In the genomic region with DNA sequence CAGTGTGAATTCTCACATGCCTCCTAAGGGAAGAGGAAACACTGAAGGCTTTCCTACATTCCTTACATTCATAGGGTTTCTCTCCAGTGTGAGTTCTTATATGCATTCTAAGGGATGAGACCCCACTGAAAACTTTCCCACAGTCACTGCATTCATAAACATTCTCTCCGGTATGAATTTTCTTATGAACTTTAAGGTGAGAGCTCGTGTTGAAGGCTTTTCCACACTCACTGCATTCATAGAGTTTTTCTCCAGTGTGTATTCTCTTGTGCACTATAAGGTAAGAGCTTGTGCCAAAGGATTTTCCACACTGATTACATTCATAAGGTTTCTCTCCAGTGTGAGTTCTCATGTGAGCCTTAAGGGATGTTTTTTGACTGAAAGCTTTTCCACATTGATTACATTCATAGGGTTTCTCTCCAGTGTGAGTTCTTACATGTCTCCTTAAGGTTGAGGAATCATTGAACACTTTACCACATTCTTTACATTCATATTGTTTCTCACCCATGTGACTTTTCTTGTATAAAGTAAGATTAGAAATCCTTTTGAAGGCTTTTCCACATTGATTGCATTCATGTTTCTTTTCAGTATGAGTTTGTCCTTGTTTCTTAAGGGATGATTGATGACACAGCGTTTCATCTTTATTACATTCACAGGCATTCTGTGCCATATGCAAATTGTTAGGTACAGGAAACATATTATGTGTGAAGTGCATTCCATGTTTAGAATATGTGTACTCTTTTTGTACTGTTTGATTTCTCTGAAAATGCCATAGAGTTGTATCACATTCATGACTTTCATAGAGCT, we compare ENCODE assay signal across 20 cellular contexts. TPM values are rescaled to one million over a fixed set of nuclear protein-coding genes. Genes with fewer than 3 reads are reported as not detected.
A peak's percentile ranks its signal among the peaks of the same experiment; 100 is the strongest.
DNase-seq lines count a peak whose midpoint lies in the region; ATAC-seq and TF ChIP-seq lines count a peak whose summit lies in the region.
"Had no signal": no experiment of that assay in that cellular context is flagged by ENCODE, and none has a peak within 500 bp of the region (broad histone marks: within the 10 kb centered on the region; RNA-seq: fewer than 3 reads in every experiment).

No MANE protein-coding gene starts in this region.

- no peaks in the 10 kb centered on the region for H3K27me3 Mint-ChIP-seq in CD4-positive, alpha-beta memory T cell
- H3K27me3 Mint-ChIP-seq: activated naive CD8-positive, alpha-beta T cell treated with anti-CD3 and anti-CD28 coated beads for 36 hours; effector memory CD8-positive, alpha-beta T cell; naive B cell; T-helper 17 cell had no signal

- H2AK5ac ChIP-seq in mesendoderm (ENCODE audit: low read length), result no peak overlapping the region

- intact Hi-C loops in CD4-positive, alpha-beta memory T cell (cut with micrococcal nuclease), result no loop called here
- intact Hi-C loops in body of pancreas (cut with DNase I), result no loop called here

- no peak overlapping the region for H3K27ac ChIP-seq in CD4-positive, alpha-beta memory T cell (ENCODE audit: low read depth, low read length)
- H3K27ac ChIP-seq in HEK293 (ENCODE audit: extremely low read depth, low read depth, low read length) (no peak overlapping the region), mesendoderm (ENCODE audit: low read depth, low read length) (no peak overlapping the region), body of pancreas (no peak overlapping the region)
- H3K27ac ChIP-seq: heart right ventricle, lower lobe of right lung, ovary, SJCRH30, skin epidermis had no signal

- peak overlapping the region; percentile 0 to 7 for H3K4me3 ChIP-seq in CD4-positive, alpha-beta memory T cell (ENCODE audit: low read length in 2 of 2)
- no peak overlapping the region for H3K4me3 ChIP-seq in HEK293 (ENCODE audit: low read depth, low read length)
- H3K4me3 ChIP-seq in astrocyte of the spinal cord (ENCODE audit: low read depth, low read length), result no peak overlapping the region
- H3K4me3 ChIP-seq in mesendoderm (ENCODE audit: low read length), result no peak overlapping the region
- no peak overlapping the region for H3K4me3 ChIP-seq in body of pancreas
- H3K4me3 ChIP-seq: heart right ventricle, lower lobe of right lung, ovary, SJCRH30, skin epidermis had no signal

- H3K23ac ChIP-seq in mesendoderm (ENCODE audit: low read length), result no peak overlapping the region

- H3K27ac Mint-ChIP-seq in CD4-positive, alpha-beta memory T cell, result no peak overlapping the region
- H3K27ac Mint-ChIP-seq: activated naive CD8-positive, alpha-beta T cell treated with anti-CD3 and anti-CD28 coated beads for 36 hours; activated T-cell treated with anti-CD3 and anti-CD28 coated beads, Interleukin-2, amount 50 U/mL, for 72 hours; effector memory CD8-positive, alpha-beta T cell; naive B cell; T-helper 17 cell had no signal

- no peak overlapping the region for H2BK5ac ChIP-seq in mesendoderm (ENCODE audit: low read length)

- CTCF ChIA-PET in CD4-positive, alpha-beta memory T cell (lab: Charles Lee; ENCODE audit: partially characterized antibody), result no interaction called here
- CTCF ChIA-PET in HEK293 (lab: Yijun Ruan, JAX), result interaction anchor here (0.6 kb wide), 1 partner anchor 84 kb away, joined by 3 read pairs; no protein-coding TSS in a partner anchor

- ATAC-seq in body of pancreas, result no peak
- ATAC-seq in GM18517 (IDR thresholded peaks at IDR 0.05; ENCODE audit: unreplicated experiment), result no peak
- ATAC-seq: activated T-cell treated with anti-CD3 and anti-CD28 coated beads, Interleukin-2, amount 50 U/mL, for 72 hours; effector memory CD8-positive, alpha-beta T cell; heart right ventricle; lower lobe of right lung; T-helper 17 cell had no signal

- peaks cover 0 to 95% (median 88%) of the 10 kb centered on the region in 8 donors for H3K9me3 Mint-ChIP-seq in CD4-positive, alpha-beta memory T cell

- no peak overlapping the region for H4K5ac ChIP-seq in mesendoderm (ENCODE audit: low read length)

- WGBS in mesendoderm (ENCODE audit: extremely low coverage, insufficient coverage, low lambda C conversion rate), result no CpG with 5 or more reads among the region's 3 CpGs
- WGBS in body of pancreas, 2 donors, result 94 to 95% methylated on average over 3 of the region's 3 CpGs

- H4K8ac ChIP-seq in mesendoderm (ENCODE audit: low read depth, low read length), result no peak overlapping the region

- H3K79me1 ChIP-seq in mesendoderm (ENCODE audit: low read length), result peaks cover under 1% of the 10 kb centered on the region

- in situ Hi-C loops in astrocyte of the spinal cord (cut with HindIII; ENCODE audit: low sequenced_read_pairs), result no loop called here

- peaks cover 21 to 80% of the 10 kb centered on the region in 2 donors for H3K9me3 ChIP-seq in CD4-positive, alpha-beta memory T cell (ENCODE audit: control insufficient read depth in 1 of 2, low read length in 2 of 2)
- H3K9me3 ChIP-seq in HEK293 (ENCODE audit: control insufficient read depth, insufficient read depth, low read depth, low read length) (peaks cover 3% of the 10 kb centered on the region), body of pancreas (peaks cover 6 to 83% (median 12%) of the 10 kb centered on the region in 3 donors)

- no peak overlapping the region for H3K4ac ChIP-seq in mesendoderm (ENCODE audit: low read depth, low read length)

- DNase-seq in CD4-positive, alpha-beta memory T cell, result no peak
- peak; percentile 16 for DNase-seq in astrocyte of the spinal cord (ENCODE audit: low read depth, low spot score)
- DNase-seq in mesendoderm, result peak; percentile 21
- DNase-seq in body of pancreas, result no peak
- no peak for DNase-seq in DMS153 (lab: John Stamatoyannopoulos, UW)
- no peak for DNase-seq in middle frontal gyrus (ENCODE audit: extremely low spot score, low spot score)
- DNase-seq: activated naive CD8-positive, alpha-beta T cell treated with anti-CD3 and anti-CD28 coated beads for 36 hours; activated T-cell treated with anti-CD3 and anti-CD28 coated beads, Interleukin-2, amount 50 U/mL, for 72 hours; effector memory CD8-positive, alpha-beta T cell; heart right ventricle; lower lobe of right lung; naive B cell; NCI-H1694 treated with DMSO at 0.1 percent for 48 hours; ovary; stimulated activated CD4-positive, alpha-beta T cell treated with anti-CD3 and anti-CD28 coated beads, Interleukin-2, amount 100 ng/mL, for 48 hours; T-helper 17 cell had no signal

- no peaks in the 10 kb centered on the region for H3K4me1 ChIP-seq in CD4-positive, alpha-beta memory T cell (ENCODE audit: insufficient read depth, low read length)
- H3K4me1 ChIP-seq in HEK293 (ENCODE audit: control insufficient read depth, insufficient read depth, low read length), result no peaks in the 10 kb centered on the region
- no peaks in the 10 kb centered on the region for H3K4me1 ChIP-seq in mesendoderm (ENCODE audit: control insufficient read depth, low read depth, low read length)
- H3K4me1 ChIP-seq in body of pancreas, result no peaks in the 10 kb centered on the region
- H3K4me1 ChIP-seq: heart right ventricle, lower lobe of right lung, SJCRH30 had no signal

- TF ChIP-seq POLR2A in body of pancreas (IDR thresholded peaks at IDR 0.05), result no peak

- H3K56ac ChIP-seq in mesendoderm (ENCODE audit: low read length), result no peak overlapping the region

- H3K9ac ChIP-seq in mesendoderm (ENCODE audit: low read length), result no peak overlapping the region

- peaks cover 71 to 75% of the 10 kb centered on the region in 2 donors for H3K36me3 Mint-ChIP-seq in CD4-positive, alpha-beta memory T cell

- no peaks in the 10 kb centered on the region for H3K79me2 ChIP-seq in mesendoderm (ENCODE audit: control insufficient read depth, insufficient read depth, low read length)

- H3K27me3 ChIP-seq in CD4-positive, alpha-beta memory T cell (ENCODE audit: insufficient read depth, low read length), result no peaks in the 10 kb centered on the region
- no peaks in the 10 kb centered on the region for H3K27me3 ChIP-seq in mesendoderm (ENCODE audit: insufficient read depth, low read length, poor library complexity)
- no peaks in the 10 kb centered on the region for H3K27me3 ChIP-seq in body of pancreas
- H3K27me3 ChIP-seq: heart right ventricle, ovary, SJCRH30 had no signal

- H3K4me1 Mint-ChIP-seq in CD4-positive, alpha-beta memory T cell, result no peaks in the 10 kb centered on the region
- H3K4me1 Mint-ChIP-seq: activated naive CD8-positive, alpha-beta T cell treated with anti-CD3 and anti-CD28 coated beads for 36 hours; T-helper 17 cell had no signal

- TF ChIP-seq CTCF in HEK293 (tag by site-specific recombination; IDR thresholded peaks at IDR 0.05) (no peak), astrocyte of the spinal cord (IDR thresholded peaks at IDR 0.05; ENCODE audit: low read depth, low read length) (no peak), body of pancreas (IDR thresholded peaks at IDR 0.05) (no peak)

- no peak overlapping the region for H3K18ac ChIP-seq in mesendoderm (ENCODE audit: low read length)

- no peak overlapping the region for H3K4me2 ChIP-seq in mesendoderm (ENCODE audit: low read length)

- no peak overlapping the region for H2BK15ac ChIP-seq in mesendoderm (replicated peaks; ENCODE audit: low read depth)

- no peak overlapping the region for H2BK120ac ChIP-seq in mesendoderm (ENCODE audit: low read depth, low read length)

- peak overlapping the region in 1 of 8 donors; percentile 20 for H3K4me3 Mint-ChIP-seq in CD4-positive, alpha-beta memory T cell
- H3K4me3 Mint-ChIP-seq: activated naive CD8-positive, alpha-beta T cell treated with anti-CD3 and anti-CD28 coated beads for 36 hours; activated T-cell treated with anti-CD3 and anti-CD28 coated beads, Interleukin-2, amount 50 U/mL, for 72 hours; effector memory CD8-positive, alpha-beta T cell; T-helper 17 cell had no signal

- POLR2A ChIA-PET in CD4-positive, alpha-beta memory T cell (lab: Charles Lee; ENCODE audit: partially characterized antibody), result interaction anchor here (0.6 to 1.9 kb wide), 2 partner anchors 10 to 605 kb away, joined by 3 to 7 read pairs; a partner anchor contains a TSS
- POLR2A ChIA-PET in HEK293 (lab: Yijun Ruan, JAX), result no interaction called here

- peaks cover 10% of the 10 kb centered on the region for H3K36me3 ChIP-seq in CD4-positive, alpha-beta memory T cell (ENCODE audit: insufficient read depth, low read length)
- H3K36me3 ChIP-seq in HEK293 (ENCODE audit: control insufficient read depth in 2 of 2, insufficient read depth in 1 of 2, low read length in 2 of 2) (peaks cover 0 to 44% of the 10 kb centered on the region in 2 experiments; a peak in 2 of 3 replicates), mesendoderm (ENCODE audit: control insufficient read depth, insufficient read depth, low read length) (peaks cover 7% of the 10 kb centered on the region), body of pancreas (replicated peaks in 1 of 2; ENCODE audit: insufficient read depth in 1 of 2, low read depth in 2 of 2) (peaks cover 12 to 30% of the 10 kb centered on the region in 2 donors)

RNA-seq across cellular contexts. Expression of a gene that starts 9.5 kb away (rescaled TPM):
- total RNA-seq in CD4-positive, alpha-beta memory T cell, result 1 to 10 TPM; 6.2 to 7.3 TPM
- under 1 TPM; 0.37 to 0.75 TPM for polyA plus RNA-seq in CD4-positive, alpha-beta memory T cell
- polyA plus RNA-seq in mesendoderm (2013, experiment 1 of 2), result 0.67 TPM
- 0.67 TPM for polyA plus RNA-seq in mesendoderm (2013, experiment 2 of 2)
- total RNA-seq in body of pancreas, result 1 to 10 TPM; 2.0 to 3.1 TPM

RNA-seq across cellular contexts. Expression of a gene that starts 9.8 kb away (rescaled TPM):
- total RNA-seq in CD4-positive, alpha-beta memory T cell, result 10 to 100 TPM; 17.4 to 19.6 TPM
- polyA plus RNA-seq in CD4-positive, alpha-beta memory T cell, result 10 to 100 TPM in 1 of 2 donors, 1 to 10 TPM in 1; 8.1 to 11.3 TPM
- polyA plus RNA-seq in mesendoderm (2013, experiment 1 of 2), result 6.3 TPM
- polyA plus RNA-seq in mesendoderm (2013, experiment 2 of 2), result 6.5 TPM
- 10 to 100 TPM; 12.9 to 18.2 TPM for total RNA-seq in body of pancreas

RNA-seq across cellular contexts. Expression of a gene that starts 39.9 kb away (rescaled TPM):
- total RNA-seq in CD4-positive, alpha-beta memory T cell, result 10 to 100 TPM; 25.2 to 28.2 TPM
- 10 to 100 TPM; 24.6 to 26.2 TPM for polyA plus RNA-seq in CD4-positive, alpha-beta memory T cell
- polyA plus RNA-seq in mesendoderm (2013, experiment 1 of 2), result 12.8 TPM
- 13.4 TPM for polyA plus RNA-seq in mesendoderm (2013, experiment 2 of 2)
- 10 to 100 TPM; 12.9 to 14.3 TPM for total RNA-seq in body of pancreas

Comparison
In these comparisons a context has a peak if more than half of its experiments do, and no peak if none do; other contexts are left out.
1. DNase-seq: peak in astrocyte of the spinal cord (single experiment) and mesendoderm (single experiment); none in CD4-positive, alpha-beta memory T cell (0 of 5), body of pancreas (0 of 4), DMS153 (single experiment) and middle frontal gyrus (single experiment).
2. H3K4me3 ChIP-seq: peak in CD4-positive, alpha-beta memory T cell (2 of 2); none in HEK293 (single experiment), astrocyte of the spinal cord (single experiment), mesendoderm (single experiment) and body of pancreas (0 of 2).